ENCODE assay signal across 8 cellular contexts in the genomic region with DNA sequence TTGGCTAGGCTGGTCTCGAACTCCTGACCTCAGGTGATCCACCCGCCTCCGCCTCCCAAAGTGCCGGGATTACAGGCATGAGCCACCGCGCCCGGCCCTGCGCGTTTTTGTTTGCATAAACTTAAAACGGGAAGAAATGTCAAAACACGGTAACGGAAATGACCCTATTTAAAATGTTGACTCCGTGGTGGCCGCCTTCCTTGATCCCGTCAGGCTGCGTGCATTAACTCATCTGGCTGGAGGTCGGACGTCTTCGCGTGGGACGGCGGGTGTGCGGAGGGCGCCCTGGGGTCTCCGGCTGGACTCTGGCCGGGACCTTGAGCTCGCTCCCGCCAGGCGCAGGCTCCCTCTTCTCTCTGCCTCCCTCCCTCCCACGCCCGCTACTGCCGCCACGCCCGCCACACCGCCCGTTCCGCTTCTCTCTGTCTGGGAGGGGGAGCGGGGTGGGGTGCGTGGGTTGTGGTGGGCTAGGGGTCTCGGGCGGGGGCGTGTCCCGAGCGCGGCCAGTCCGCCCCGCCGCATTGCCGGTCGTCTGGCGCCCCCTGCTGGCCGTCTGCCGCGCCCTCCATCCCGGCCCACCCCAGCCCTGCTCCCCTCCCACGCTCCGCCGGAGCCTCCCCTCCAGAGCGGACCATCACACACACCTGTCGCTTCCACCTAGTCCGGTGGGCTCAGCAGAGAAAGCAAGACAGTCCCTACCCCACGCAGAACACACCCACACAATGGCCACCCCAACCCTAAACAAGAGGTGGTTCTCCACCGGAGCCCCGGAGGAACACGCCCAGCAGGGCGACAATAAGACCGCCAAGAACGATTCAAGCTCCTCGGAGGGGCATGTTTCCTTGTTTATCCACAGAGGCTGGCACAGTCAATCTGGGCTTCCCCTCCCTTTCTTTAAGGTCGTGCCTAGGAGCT. TPM values are rescaled to one million over a fixed set of nuclear protein-coding genes. Genes with fewer than 3 reads are reported as not detected.
DNase-seq lines count a peak whose midpoint lies in the region; ATAC-seq and TF ChIP-seq lines count a peak whose summit lies in the region.

No MANE protein-coding gene starts in this region.

- no peaks in the 10 kb centered on the region for H3K36me3 ChIP-seq in SK-N-SH (replicated peaks in 1 of 2; ENCODE audit: control insufficient read depth in 1 of 2, insufficient read depth in 2 of 2, low read length in 1 of 2)
- no peaks in the 10 kb centered on the region for H3K36me3 ChIP-seq in upper lobe of left lung

- peak; percentile 71 for TF ChIP-seq CTCF in SK-N-SH (IDR thresholded peaks at IDR 0.05)
- peak; percentile 89 to 98 (median 92) for TF ChIP-seq CTCF in upper lobe of left lung (IDR thresholded peaks at IDR 0.05)

- H3K4me1 Mint-ChIP-seq in activated naive CD8-positive, alpha-beta T cell (ENCODE audit: low read depth), result peaks cover 15% of the 10 kb centered on the region

- peak overlapping the region; percentile 52 to 70 for H3K4me3 ChIP-seq in SK-N-SH (ENCODE audit: low read depth in 2 of 2, low read length in 1 of 2)
- peak overlapping the region; percentile 18 to 72 (median 60) for H3K4me3 ChIP-seq in upper lobe of left lung

- no peaks in the 10 kb centered on the region for H3K36me3 Mint-ChIP-seq in activated naive CD8-positive, alpha-beta T cell

- DNase-seq in DMS 273 (lab: John Stamatoyannopoulos, UW; ENCODE audit: unreplicated experiment) (peak; percentile 70), DMS 273 treated with DMSO at 0.1 percent for 48 hours (lab: John Stamatoyannopoulos, UW) (no peak), SK-N-SH (peak; percentile 97), cardiac septum (ENCODE audit: low spot score) (peak; percentile 84), posterior vena cava (ENCODE audit: low spot score) (peak; percentile 92), upper lobe of left lung (peak; percentile 70 to 96)

- no peaks in the 10 kb centered on the region for H3K9me2 ChIP-seq in SK-N-SH

- no peak overlapping the region for H3K9ac ChIP-seq in SK-N-SH

- no peaks in the 10 kb centered on the region for H3K9me3 ChIP-seq in SK-N-SH
- H3K9me3 ChIP-seq in upper lobe of left lung, result no peaks in the 10 kb centered on the region

- H3K27ac ChIP-seq in SK-N-SH (ENCODE audit: low read depth in 2 of 2, low read length in 1 of 2) (no peak overlapping the region), upper lobe of left lung (peak overlapping the region; percentile 56 to 87 (median 80))

- H2AFZ ChIP-seq in SK-N-SH (ENCODE audit: low read depth), result peak overlapping the region; percentile 81; the same call in 1 of the 2 replicates

- H3K4me1 ChIP-seq in SK-N-SH (ENCODE audit: control insufficient read depth in 1 of 2, insufficient read depth in 2 of 2, low read depth in 1 of 2, low read length in 1 of 2), result peaks cover 0 to 6% of the 10 kb centered on the region in 2 experiments; a peak in 1 of 4 replicates
- H3K4me1 ChIP-seq in upper lobe of left lung, result peaks cover 5 to 19% (median 13%) of the 10 kb centered on the region in 4 donors

- no peaks in the 10 kb centered on the region for H3K27me3 Mint-ChIP-seq in activated naive CD8-positive, alpha-beta T cell

- H3K4me3 Mint-ChIP-seq in activated naive CD8-positive, alpha-beta T cell, result peak overlapping the region; percentile 92

- POLR2A ChIA-PET in SK-N-SH (lab: Yijun Ruan, JAX), result interaction anchor here (1.2 kb wide), 1 partner anchor 336 kb away, joined by 3 read pairs; no protein-coding TSS in a partner anchor

- TF ChIP-seq RAD21 in SK-N-SH (IDR thresholded peaks at IDR 0.05; ENCODE audit: low read length), result peak; percentile 82

- no peaks in the 10 kb centered on the region for H3F3A ChIP-seq in SK-N-SH (replicated peaks; ENCODE audit: insufficient read depth)

- WGBS in SK-N-SH (ENCODE audit: low lambda C conversion rate), result 16% methylated on average over 38 of the region's 70 CpGs
- WGBS in upper lobe of left lung, 2 donors, result 0 to 1% methylated on average over 22 to 46 of the region's 70 CpGs

- H3K79me2 ChIP-seq in SK-N-SH (ENCODE audit: insufficient read depth), result no peaks in the 10 kb centered on the region

- no peaks in the 10 kb centered on the region for H4K20me1 ChIP-seq in SK-N-SH (ENCODE audit: insufficient read depth)

- peak in 1 of 4 donors; percentile 47 for TF ChIP-seq POLR2A in upper lobe of left lung (IDR thresholded peaks at IDR 0.05)

- peak overlapping the region; percentile 86 for H3K4me2 ChIP-seq in SK-N-SH

- peak; percentile 85 for ATAC-seq in HG03439 (IDR thresholded peaks at IDR 0.05; ENCODE audit: unreplicated experiment)
- peak; percentile 64 to 95 for ATAC-seq in upper lobe of left lung (ENCODE audit: low FRiP score in 2 of 2)

- H3K27me3 ChIP-seq in SK-N-SH (ENCODE audit: insufficient read depth) (peaks cover 6% of the 10 kb centered on the region; the same call in 1 of the 2 replicates), upper lobe of left lung (no peaks in the 10 kb centered on the region)

- CTCF ChIA-PET in SK-N-SH (lab: Yijun Ruan, JAX), result interaction anchor here (0.5 to 4.6 kb wide), 95 partner anchors 9 to 686 kb away, joined by 3 to 82 read pairs (median 4); partner anchors contain the start of genes KRABD2, MYH10, NDEL1 and RNF222

- intact Hi-C loops in cardiac septum (cut with DNase I), result loop anchor here (2.0 to 10.0 kb wide), 4 partner anchors 114 to 361 kb away; partner anchors contain the start of genes MYH10 and RPL26
- intact Hi-C loops in posterior vena cava (cut with DNase I), result loop anchor here (2.0 to 10.0 kb wide), 3 partner anchors 111 to 173 kb away; partner anchors contain the start of gene MYH10 (in 1 of the 2)

- H3K27ac Mint-ChIP-seq in activated naive CD8-positive, alpha-beta T cell, result peak overlapping the region; percentile 89

- TF ChIP-seq EP300 in SK-N-SH (IDR thresholded peaks at IDR 0.05; ENCODE audit: borderline replicate concordance in 1 of 2, low read depth in 1 of 2, low read length in 1 of 2) (no peak), upper lobe of left lung (IDR thresholded peaks at IDR 0.05) (no peak)

- H3K9me3 Mint-ChIP-seq in activated naive CD8-positive, alpha-beta T cell (ENCODE audit: low read depth), result no peaks in the 10 kb centered on the region

TF ChIP-seq in SK-N-SH, 30 proteins besides CTCF, POLR2A, EP300 and RAD21:
- peak; percentile 76 for TF ChIP-seq SMC3 (IDR thresholded peaks at IDR 0.05; ENCODE audit: low read depth, low read length)
- TF ChIP-seq MXI1 (IDR thresholded peaks at IDR 0.05; ENCODE audit: low read depth, low read length), result peak; percentile 24; the same call in 1 of the 2 replicates
- TF ChIP-seq, protein P1, sequence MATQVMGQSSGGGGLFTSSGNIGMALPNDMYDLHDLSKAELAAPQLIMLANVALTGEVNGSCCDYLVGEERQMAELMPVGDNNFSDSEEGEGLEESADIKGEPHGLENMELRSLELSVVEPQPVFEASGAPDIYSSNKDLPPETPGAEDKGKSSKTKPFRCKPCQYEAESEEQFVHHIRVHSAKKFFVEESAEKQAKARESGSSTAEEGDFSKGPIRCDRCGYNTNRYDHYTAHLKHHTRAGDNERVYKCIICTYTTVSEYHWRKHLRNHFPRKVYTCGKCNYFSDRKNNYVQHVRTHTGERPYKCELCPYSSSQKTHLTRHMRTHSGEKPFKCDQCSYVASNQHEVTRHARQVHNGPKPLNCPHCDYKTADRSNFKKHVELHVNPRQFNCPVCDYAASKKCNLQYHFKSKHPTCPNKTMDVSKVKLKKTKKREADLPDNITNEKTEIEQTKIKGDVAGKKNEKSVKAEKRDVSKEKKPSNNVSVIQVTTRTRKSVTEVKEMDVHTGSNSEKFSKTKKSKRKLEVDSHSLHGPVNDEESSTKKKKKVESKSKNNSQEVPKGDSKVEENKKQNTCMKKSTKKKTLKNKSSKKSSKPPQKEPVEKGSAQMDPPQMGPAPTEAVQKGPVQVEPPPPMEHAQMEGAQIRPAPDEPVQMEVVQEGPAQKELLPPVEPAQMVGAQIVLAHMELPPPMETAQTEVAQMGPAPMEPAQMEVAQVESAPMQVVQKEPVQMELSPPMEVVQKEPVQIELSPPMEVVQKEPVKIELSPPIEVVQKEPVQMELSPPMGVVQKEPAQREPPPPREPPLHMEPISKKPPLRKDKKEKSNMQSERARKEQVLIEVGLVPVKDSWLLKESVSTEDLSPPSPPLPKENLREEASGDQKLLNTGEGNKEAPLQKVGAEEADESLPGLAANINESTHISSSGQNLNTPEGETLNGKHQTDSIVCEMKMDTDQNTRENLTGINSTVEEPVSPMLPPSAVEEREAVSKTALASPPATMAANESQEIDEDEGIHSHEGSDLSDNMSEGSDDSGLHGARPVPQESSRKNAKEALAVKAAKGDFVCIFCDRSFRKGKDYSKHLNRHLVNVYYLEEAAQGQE (IDR thresholded peaks at IDR 0.05; ENCODE audit: low read depth, low read length), result no peak
- no peak for TF ChIP-seq POLR2AphosphoS5 (IDR thresholded peaks at IDR 0.05; ENCODE audit: low read depth, low read length)

RNA-seq across cellular contexts. Expression of gene CCDC42, which starts 1.2 kb away (rescaled TPM):
- polyA plus RNA-seq in SK-N-SH (2012; rRNA removed), result not detected in 2 replicates
- polyA plus RNA-seq in SK-N-SH (2012; cell fraction: cytosol; rRNA removed), result not detected in 2 replicates
- not detected in 2 replicates for polyA plus RNA-seq in SK-N-SH (2012; cell fraction: nucleus; rRNA removed)
- total RNA-seq in cardiac septum (not detected), posterior vena cava (not detected), upper lobe of left lung (under 1 TPM in 1 of 6 donors, not detected in 5; 0.24 TPM)

RNA-seq across cellular contexts. Expression of gene SPDYE4, which starts 12.5 kb away (rescaled TPM):
- not detected in 2 replicates for polyA plus RNA-seq in SK-N-SH (2012; rRNA removed)
- not detected in 2 replicates for polyA plus RNA-seq in SK-N-SH (2012; cell fraction: cytosol; rRNA removed)
- polyA plus RNA-seq in SK-N-SH (2012; cell fraction: nucleus; rRNA removed), result not detected in 2 replicates
- total RNA-seq in cardiac septum, result not detected
- not detected for total RNA-seq in posterior vena cava
- not detected for total RNA-seq in upper lobe of left lung

RNA-seq across cellular contexts. Expression of gene MFSD6L, which starts 53.3 kb away (rescaled TPM):
- polyA plus RNA-seq in SK-N-SH (2012; rRNA removed), result not detected in 2 replicates
- polyA plus RNA-seq in SK-N-SH (2012; cell fraction: cytosol; rRNA removed), result not detected in 2 replicates
- polyA plus RNA-seq in SK-N-SH (2012; cell fraction: nucleus; rRNA removed), result 0.02 TPM in 1 of 2 replicates, not detected in the other
- total RNA-seq in cardiac septum, result not detected
- under 1 TPM in 1 of 2 donors, not detected in 1; 0.19 TPM for total RNA-seq in posterior vena cava
- total RNA-seq in upper lobe of left lung, result 1 to 10 TPM in 3 of 6 donors, under 1 TPM in 2, not detected in 1; 0.61 to 3.0 (median 2.0) TPM

Comparison
In these comparisons a context has a peak if more than half of its experiments do, and no peak if none do; other contexts are left out.
1. H3K27ac ChIP-seq: peak in upper lobe of left lung (4 of 4); none in SK-N-SH (0 of 2).